In the genomic region with DNA sequence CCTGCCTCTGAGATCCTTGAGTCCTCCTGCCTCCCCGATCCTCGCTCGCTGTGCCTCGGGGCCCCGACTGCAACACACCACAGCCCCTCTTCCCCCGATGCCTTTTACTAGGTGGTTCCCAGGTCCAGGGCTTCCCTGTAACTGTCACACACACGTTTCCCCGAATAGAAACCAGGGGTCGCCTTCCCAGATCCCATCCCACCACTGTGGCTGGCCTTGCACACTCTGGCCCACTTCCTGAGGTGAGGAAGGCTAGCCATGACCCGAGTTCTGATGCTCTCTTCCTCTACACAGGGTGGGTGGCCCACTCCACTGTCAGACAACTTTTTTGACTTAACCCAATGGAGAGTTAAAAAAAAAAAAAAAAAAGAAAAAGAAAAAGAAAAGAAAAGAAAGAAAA, we compare ENCODE assay signal across 24 cellular contexts.
"Had no signal": no experiment of that assay in that cellular context is flagged by ENCODE, and none has a peak within 500 bp of the region (broad histone marks: within the 10 kb centered on the region; RNA-seq: fewer than 3 reads in every experiment).

No MANE protein-coding gene starts in this region.

- H3K27ac ChIP-seq: gastrocnemius medialis, heart left ventricle, hepatocyte, left ventricle myocardium inferior, neutrophil, psoas muscle, sigmoid colon, testis, tibial nerve, upper lobe of left lung had no signal

- H3K4me1 ChIP-seq: gastrocnemius medialis, heart left ventricle, left ventricle myocardium inferior, psoas muscle, sigmoid colon, testis, tibial nerve, upper lobe of left lung had no signal

- H3K27me3 Mint-ChIP-seq: dendritic cell treated with granulocyte-macrophage colony-stimulating factor and Interleukin-4, amounts not matched to agents 40 ng/mL and 50 ng/mL, for 4 days had no signal

- H3K9me3 Mint-ChIP-seq: dendritic cell treated with granulocyte-macrophage colony-stimulating factor and Interleukin-4, amounts not matched to agents 40 ng/mL and 50 ng/mL, for 4 days; memory B cell; natural killer cell; stimulated activated memory B cell treated with anti-CD40 and anti-IgM and Interleukin-4, amounts not matched to agents 10 μg/mL and 1 μg/mL and 100 μg/mL, for 72 hours had no signal

- H3K4me2 ChIP-seq: hepatocyte had no signal

- H2AFZ ChIP-seq: hepatocyte had no signal

- DNase-seq: central memory CD4-positive, alpha-beta T cell; effector memory CD4-positive, alpha-beta T cell; erythroblast; gastrocnemius medialis; heart left ventricle; kidney glomerular epithelial cell; left colon; left ventricle myocardium inferior; natural killer cell; psoas muscle; right cardiac atrium; sigmoid colon; stimulated activated CD4-positive, alpha-beta T cell treated with anti-CD3 and anti-CD28 coated beads, Interleukin-4, amount 100 ng/mL, for 4 hours; stimulated activated naive CD8-positive, alpha-beta T cell treated with anti-CD3 and anti-CD28 coated beads, Interleukin-15, Interleukin-2, amounts not matched to agents 100 U/mL and 50 U/mL, for 24 hours; substantia nigra; testis had no signal

- H3K36me3 ChIP-seq: gastrocnemius medialis, heart left ventricle, left ventricle myocardium inferior, neutrophil, sigmoid colon, tibial nerve, upper lobe of left lung had no signal

- H3K4me1 Mint-ChIP-seq: natural killer cell had no signal

- H3K4me3 Mint-ChIP-seq: dendritic cell treated with granulocyte-macrophage colony-stimulating factor and Interleukin-4, amounts not matched to agents 40 ng/mL and 50 ng/mL, for 4 days; memory B cell; natural killer cell; stimulated activated memory B cell treated with anti-CD40 and anti-IgM and Interleukin-4, amounts not matched to agents 10 μg/mL and 1 μg/mL and 100 μg/mL, for 72 hours had no signal

- ATAC-seq: gastrocnemius medialis; heart left ventricle; left colon; natural killer cell; psoas muscle; right cardiac atrium; stimulated activated memory B cell treated with anti-CD40 and anti-IgM and Interleukin-4, amounts not matched to agents 10 μg/mL and 1 μg/mL and 100 μg/mL, for 72 hours; stimulated activated naive CD8-positive, alpha-beta T cell treated with anti-CD3 and anti-CD28 coated beads, Interleukin-15, Interleukin-2, amounts not matched to agents 100 U/mL and 50 U/mL, for 24 hours had no signal

- H3K27me3 ChIP-seq: gastrocnemius medialis, hepatocyte, neutrophil, sigmoid colon, testis, tibial nerve, upper lobe of left lung had no signal

- H3K36me3 Mint-ChIP-seq: memory B cell; natural killer cell; stimulated activated memory B cell treated with anti-CD40 and anti-IgM and Interleukin-4, amounts not matched to agents 10 μg/mL and 1 μg/mL and 100 μg/mL, for 72 hours had no signal

- H3K27ac Mint-ChIP-seq: dendritic cell treated with granulocyte-macrophage colony-stimulating factor and Interleukin-4, amounts not matched to agents 40 ng/mL and 50 ng/mL, for 4 days; memory B cell; natural killer cell; stimulated activated memory B cell treated with anti-CD40 and anti-IgM and Interleukin-4, amounts not matched to agents 10 μg/mL and 1 μg/mL and 100 μg/mL, for 72 hours had no signal

- H3K4me3 ChIP-seq: gastrocnemius medialis, heart left ventricle, hepatocyte, left ventricle myocardium inferior, lung, psoas muscle, sigmoid colon, testis, tibial nerve, upper lobe of left lung had no signal

- H3K9me3 ChIP-seq: gastrocnemius medialis, neutrophil, psoas muscle, sigmoid colon, testis, upper lobe of left lung had no signal
